1 cellular context compared by ENCODE assay signal in the genomic region with DNA sequence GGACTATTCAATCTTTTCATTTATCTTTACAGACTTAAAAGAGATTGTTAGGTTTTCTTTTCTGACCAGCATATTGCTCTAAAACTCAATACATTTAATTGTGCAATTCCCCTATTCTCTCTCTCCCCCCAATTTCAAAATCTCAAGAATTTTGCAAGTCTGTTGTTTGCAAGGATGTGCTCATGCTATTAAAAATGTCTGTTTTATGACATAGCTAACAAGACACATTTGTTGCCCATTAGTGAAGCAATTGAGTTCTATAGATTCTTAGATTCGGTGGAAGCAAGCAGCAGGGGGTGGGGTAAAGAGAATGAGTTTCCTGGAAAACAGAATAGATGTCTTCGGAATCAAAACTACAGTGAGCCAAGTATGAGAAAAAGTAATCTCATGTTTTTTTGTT.
TF ChIP-seq lines count a peak whose summit lies in the region.

No MANE protein-coding gene starts in this region.

TF ChIP-seq in HCT116, 20 proteins besides CTCF, POLR2A, EP300 and RAD21 (continued from another document):
- no peak for TF ChIP-seq ZNF274 (IDR thresholded peaks at IDR 0.05; ENCODE audit: low read depth, low read length)
- TF ChIP-seq ELF1 (IDR thresholded peaks at IDR 0.05; ENCODE audit: borderline replicate concordance, low read depth), result no peak
- TF ChIP-seq ZBTB33 (IDR thresholded peaks at IDR 0.05; ENCODE audit: extremely low read depth, insufficient replicate concordance, low read length), result no peak
- no peak for TF ChIP-seq POLR2AphosphoS5 (IDR thresholded peaks at IDR 0.05; ENCODE audit: low read depth, low read length)
- TF ChIP-seq CEBPB (IDR thresholded peaks at IDR 0.05; ENCODE audit: low read depth), result no peak
- TF ChIP-seq REST (IDR thresholded peaks at IDR 0.05; ENCODE audit: low read depth), result no peak
- TF ChIP-seq YY1 (IDR thresholded peaks at IDR 0.05; ENCODE audit: extremely low read depth, insufficient replicate concordance, low read depth, low read length), result no peak
- TF ChIP-seq EGR1 (IDR thresholded peaks at IDR 0.05; ENCODE audit: low read depth), result no peak
- no peak for TF ChIP-seq TCF7L2 (IDR thresholded peaks at IDR 0.05; ENCODE audit: borderline replicate concordance, extremely low read depth, insufficient read depth, insufficient read length)
- no peak for TF ChIP-seq CBX3 (IDR thresholded peaks at IDR 0.05; ENCODE audit: low read depth)
- TF ChIP-seq, protein P1, sequence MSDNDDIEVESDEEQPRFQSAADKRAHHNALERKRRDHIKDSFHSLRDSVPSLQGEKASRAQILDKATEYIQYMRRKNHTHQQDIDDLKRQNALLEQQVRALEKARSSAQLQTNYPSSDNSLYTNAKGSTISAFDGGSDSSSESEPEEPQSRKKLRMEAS (IDR thresholded peaks at IDR 0.05), result no peak
- no peak for TF ChIP-seq EZH2 (IDR thresholded peaks at IDR 0.05)
- no peak for TF ChIP-seq ZFX (IDR thresholded peaks at IDR 0.05)
- TF ChIP-seq SRF (IDR thresholded peaks at IDR 0.05; ENCODE audit: low read depth), result no peak
